Comparison of ENCODE assay signal across 21 cellular contexts in the genomic region with DNA sequence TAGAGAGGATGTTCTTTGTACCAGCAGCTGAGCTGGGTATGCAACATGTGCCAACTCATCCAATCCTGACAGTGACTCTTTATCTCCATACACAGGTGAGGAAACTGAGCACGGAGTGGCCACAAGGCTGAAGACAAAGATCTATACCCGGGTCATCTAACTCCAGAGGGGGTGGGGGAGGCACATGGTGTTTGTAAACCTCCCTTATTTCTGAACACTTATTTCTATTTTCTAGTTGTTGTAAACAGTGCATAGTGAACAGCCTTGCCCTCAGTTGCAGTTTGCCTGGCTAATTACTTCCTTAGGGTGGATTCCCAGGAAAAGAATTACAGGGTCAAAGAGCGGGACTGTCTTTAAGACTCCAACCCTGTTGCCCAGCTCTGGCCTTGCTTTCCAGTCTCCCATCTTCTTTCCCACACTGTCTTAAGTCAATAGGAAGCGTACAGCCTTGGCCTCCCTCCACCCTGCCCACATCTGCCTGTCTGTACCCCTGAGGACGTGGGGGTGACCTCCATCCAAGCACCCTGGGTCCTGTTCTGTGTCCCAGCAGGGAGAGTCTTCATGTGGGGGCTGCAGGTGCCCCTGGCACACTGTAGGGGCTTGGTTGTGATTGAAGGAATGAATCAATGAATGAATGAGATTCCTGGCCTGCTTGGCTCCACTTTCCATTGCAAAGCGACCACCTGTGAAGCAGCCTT. TPM values are rescaled to one million over a fixed set of nuclear protein-coding genes. Genes with fewer than 3 reads are reported as not detected.
DNase-seq lines count a peak whose midpoint lies in the region; ATAC-seq, FAIRE-seq and TF ChIP-seq lines count a peak whose summit lies in the region.
"Had no signal": no experiment of that assay in that cellular context is flagged by ENCODE, and none has a peak within 500 bp of the region (broad histone marks: within the 10 kb centered on the region; RNA-seq: fewer than 3 reads in every experiment).

No MANE protein-coding gene starts in this region.

- no TSS peak for BruUV-seq in PC-9 (replicated peaks; lab: Mats Ljungman, UMichigan)

- H3K36me3 ChIP-seq in colonic mucosa (no peaks in the 10 kb centered on the region), small intestine (ENCODE audit: control insufficient read depth in 2 of 2, insufficient read depth in 2 of 2, low read length in 2 of 2) (no peaks in the 10 kb centered on the region), PC-9 (ENCODE audit: low read depth) (no peaks in the 10 kb centered on the region)

- H3K79me2 ChIP-seq in PC-9 (ENCODE audit: low read depth) = no peaks in the 10 kb centered on the region

- H3K9me3 Mint-ChIP-seq in WTC11 = peaks cover 17% of the 10 kb centered on the region
- H3K9me3 Mint-ChIP-seq: CD4-positive, alpha-beta T cell had no signal

- H4K20me1 ChIP-seq in PC-9 (ENCODE audit: insufficient read depth) = no peaks in the 10 kb centered on the region

- no peak overlapping the region for H3K27ac ChIP-seq in colonic mucosa
- no peak overlapping the region for H3K27ac ChIP-seq in small intestine (ENCODE audit: low read depth in 1 of 2, low read length in 1 of 2)
- H3K27ac ChIP-seq in PC-9 = no peak overlapping the region
- H3K27ac ChIP-seq: C4-2B, HL-60 had no signal

- no peaks in the 10 kb centered on the region for H3F3A ChIP-seq in PC-9 (ENCODE audit: insufficient read depth, low read depth)

- WGBS in small intestine, 3 donors = 44 to 66% (median 52%) methylated on average over 6 of the region's 6 CpGs

- ATAC-seq in WTC11 = no peak
- peak; percentile 80 for ATAC-seq in left colon
- no peak for ATAC-seq in GM18858 (IDR thresholded peaks at IDR 0.05; ENCODE audit: unreplicated experiment)

- CTCF ChIA-PET in WTC11 (lab: Charles Lee) (interaction anchor here (0.7 to 1.8 kb wide), 3 partner anchors 18 to 94 kb away, joined by 3 to 5 read pairs (median 4); no protein-coding TSS in a partner anchor), PC-9 (lab: Charles Lee) (no interaction called here)

- H3K27ac Mint-ChIP-seq in WTC11 = no peak overlapping the region
- H3K27ac Mint-ChIP-seq: CD4-positive, alpha-beta T cell had no signal

- H3K4me1 Mint-ChIP-seq in WTC11 = no peaks in the 10 kb centered on the region

- POLR2A ChIA-PET in WTC11 (lab: Charles Lee) (no interaction called here), PC-9 (lab: Charles Lee; ENCODE audit: unreplicated experiment) (no interaction called here)

- intact Hi-C loops in colonic mucosa (cut with DNase I) (no loop called here), left colon (cut with DNase I, micrococcal nuclease) (no loop called here), PC-9 (cut with micrococcal nuclease; ENCODE audit: unreplicated experiment) (no loop called here)

- H3K9me3 ChIP-seq in colonic mucosa (no peaks in the 10 kb centered on the region), small intestine (ENCODE audit: control insufficient read depth, low read depth) (no peaks in the 10 kb centered on the region), PC-9 (ENCODE audit: insufficient read depth, low read depth) (no peaks in the 10 kb centered on the region; the same call in 1 of the 2 replicates)
- H3K9me3 ChIP-seq: Caco-2 had no signal

- FAIRE-seq in small intestine (lab: Jason Lieb, UNC) = no peak
- FAIRE-seq: D721Med had no signal

- H3K27me3 Mint-ChIP-seq in WTC11 (ENCODE audit: low read depth) = peaks cover 24% of the 10 kb centered on the region

- H3K9me2 ChIP-seq in PC-9 (ENCODE audit: insufficient read depth) = no peaks in the 10 kb centered on the region

- peak overlapping the region in 1 of 2 donors; percentile 2 for H3K9ac ChIP-seq in colonic mucosa (ENCODE audit: low read depth in 2 of 2, low read length in 2 of 2)

- DNase-seq in WTC11 (ENCODE audit: low spot score) = no peak
- peak; percentile 45 for DNase-seq in colonic mucosa
- DNase-seq in left colon = no peak
- peak; percentile 40 for DNase-seq in small intestine
- no peak for DNase-seq in inferior parietal cortex (ENCODE audit: extremely low spot score)
- no peak for DNase-seq in PC-9
- DNase-seq: AML-193; Caco-2; CD4-positive, alpha-beta T cell; DMS79; GDM1; GOT3; HCEC 1CT had no signal

- no peak overlapping the region for H3K4me3 ChIP-seq in colonic mucosa
- no peak overlapping the region for H3K4me3 ChIP-seq in small intestine (ENCODE audit: low read depth in 1 of 2, low read length in 2 of 2)
- H3K4me3 ChIP-seq in PC-9 = no peak overlapping the region

- no peak overlapping the region for H3K4me2 ChIP-seq in PC-9

- TF ChIP-seq CTCF in WTC11 (IDR thresholded peaks at IDR 0.05) (no peak), colonic mucosa (IDR thresholded peaks at IDR 0.05) (no peak), PC-9 (conservative IDR thresholded peaks at IDR 0.05) (no peak)

- no peak overlapping the region for H2AFZ ChIP-seq in PC-9

- H3K4me1 ChIP-seq in colonic mucosa (peaks cover 6% of the 10 kb centered on the region), small intestine (ENCODE audit: control insufficient read depth in 2 of 2, insufficient read depth in 1 of 2, low read depth in 1 of 2, low read length in 1 of 2) (no peaks in the 10 kb centered on the region), PC-9 (replicated peaks; ENCODE audit: insufficient read depth) (peaks cover 6% of the 10 kb centered on the region)
- H3K4me1 ChIP-seq: Caco-2 had no signal

- H3K36me3 Mint-ChIP-seq in WTC11 = no peaks in the 10 kb centered on the region

- no peak overlapping the region for H3K4me3 Mint-ChIP-seq in WTC11
- H3K4me3 Mint-ChIP-seq: CD4-positive, alpha-beta T cell had no signal

- H3K27me3 ChIP-seq in colonic mucosa (no peaks in the 10 kb centered on the region), small intestine (ENCODE audit: control insufficient read depth in 2 of 2, insufficient read depth in 2 of 2, low read length in 2 of 2) (peaks cover 0 to 12% of the 10 kb centered on the region in 2 donors), PC-9 (ENCODE audit: insufficient read depth, low read depth) (peaks cover 43% of the 10 kb centered on the region)

TF ChIP-seq in WTC11, 78 proteins besides CTCF, POLR2A, EP300 and RAD21:
- TF ChIP-seq ZNF121 (CRISPR knock-in tag; IDR thresholded peaks at IDR 0.05) = 0 out of 2 replicates have a peak, but pooled peaks have one; percentile 11
- TF ChIP-seq TP53 (CRISPR knock-in tag; IDR thresholded peaks at IDR 0.05) = no peak

RNA-seq across cellular contexts. Expression of a gene that starts 13.2 kb away (rescaled TPM):
- total RNA-seq in WTC11 (2021) = 6.6 to 9.1 TPM (median 8.8 TPM) in 3 replicates
- 10 to 100 TPM in 1 of 2 donors, 1 to 10 TPM in 1; 9.0 to 32.9 TPM for total RNA-seq in colonic mucosa
- total RNA-seq in left colon = 1 to 10 TPM; 7.9 to 9.6 TPM
- polyA plus RNA-seq in small intestine = 1 to 10 TPM in 1 of 3 donors, not detected in 2; 1.5 TPM
- total RNA-seq in PC-9 (2021) = 2.7 and 4.1 TPM in 2 replicates
- total RNA-seq: Caco-2; CD4-positive, alpha-beta T cell had no signal

RNA-seq across cellular contexts. Expression of a gene that starts 55.6 kb away (rescaled TPM):
- total RNA-seq in WTC11 (2021) (not detected in 3 replicates), colonic mucosa (under 1 TPM in 1 of 2 donors, not detected in 1; 0.77 TPM), left colon (not detected), PC-9 (2021) (not detected in 2 replicates)
- polyA plus RNA-seq in small intestine = under 1 TPM in 1 of 3 donors, not detected in 2; 0.12 TPM
- total RNA-seq: A172; Caco-2; CD4-positive, alpha-beta T cell; Daoy; HT1080 had no signal
- polyA plus RNA-seq: BJ had no signal

RNA-seq across cellular contexts. Expression of a gene that starts 56.8 kb away (rescaled TPM):
- total RNA-seq in WTC11 (2021) (35.9 to 50.9 TPM (median 36.0 TPM) in 3 replicates), colonic mucosa (1 to 10 TPM in 1 of 2 donors, under 1 TPM in 1; 0.67 to 1.9 TPM), left colon (1 to 10 TPM in 1 of 2 donors, under 1 TPM in 1; 0.82 to 1.3 TPM), PC-9 (2021) (0.38 and 0.41 TPM in 2 replicates)
- polyA plus RNA-seq in small intestine = under 1 TPM in 1 of 3 donors, not detected in 2; 0.25 TPM

Comparison
In these comparisons a context has a peak if more than half of its experiments do, and no peak if none do; other contexts are left out.
1. DNase-seq: peak in colonic mucosa (single experiment) and small intestine (single experiment); none in WTC11 (single experiment), left colon (0 of 2), inferior parietal cortex (single experiment) and PC-9 (0 of 2).
2. RNA of a gene that starts 56.8 kb away (total RNA-seq): 35.9 to 50.9 TPM in WTC11; 0.67 to 1.9 TPM in colonic mucosa, 0.82 to 1.3 TPM in left colon and 0.38 to 0.41 TPM in PC-9; every median in the first group is over 10 times any median in the second.